Comparison of ENCODE assay signal across 22 cellular contexts in genomic region chr4:90570615-90571014, GRCh38.
"Had no signal": no experiment of that assay in that cellular context is flagged by ENCODE, and none has a peak within 500 bp of the region (broad histone marks: within the 10 kb centered on the region; RNA-seq: fewer than 3 reads in every experiment).

No MANE protein-coding gene starts in this region.

- DNase-seq: effector CD8-positive, alpha-beta T cell; effector memory CD8-positive, alpha-beta T cell; endodermal cell; erythroblast; esophagus squamous epithelium; foreskin fibroblast; foreskin melanocyte; gastrocnemius medialis; glutamatergic neuron; head of caudate nucleus; heart right ventricle; hippocampal formation; left cardiac atrium; left lung; left ventricle myocardium superior; lower lobe of right lung; mesenchymal stem cell; mucosa of descending colon; naive B cell; naive thymus-derived CD8-positive, alpha-beta T cell had no signal

- H3K9me3 ChIP-seq: esophagus squamous epithelium, gastrocnemius medialis, lower lobe of right lung, mucosa of descending colon had no signal

- ATAC-seq: effector memory CD8-positive, alpha-beta T cell; esophagus mucosa; gastrocnemius medialis; heart right ventricle; left cardiac atrium; left lung; left ventricle myocardium superior; lower lobe of right lung; mucosa of descending colon; naive thymus-derived CD8-positive, alpha-beta T cell had no signal

- H3K27ac ChIP-seq: epithelial cell of prostate, esophagus squamous epithelium, gastrocnemius medialis, heart right ventricle, left lung, lower lobe of right lung had no signal

- H3K4me3 ChIP-seq: esophagus squamous epithelium, gastrocnemius medialis, heart right ventricle, left lung, lower lobe of right lung, mucosa of descending colon had no signal

- H3K36me3 ChIP-seq: esophagus squamous epithelium, gastrocnemius medialis, heart right ventricle, left lung, lower lobe of right lung had no signal

- H3K27me3 ChIP-seq: esophagus squamous epithelium, gastrocnemius medialis, heart right ventricle, left lung had no signal

- H3K4me1 ChIP-seq: esophagus squamous epithelium, gastrocnemius medialis, heart right ventricle, left lung, lower lobe of right lung had no signal
